Comparison of ENCODE assay signal across 8 cellular contexts in genomic region chr2:28134262-28134812, GRCh38.
DNase-seq lines count a peak whose midpoint lies in the region; ATAC-seq, FAIRE-seq and TF ChIP-seq lines count a peak whose summit lies in the region.

No MANE protein-coding gene starts in this region.

- intact Hi-C loops in prostate gland (cut with DNase I): loop anchor here (10.0 kb wide), 3 partner anchors 180 to 260 kb away; partner anchors contain the start of genes BABAM2, FOSL2 and RBKS

- ATAC-seq in GM18858 (IDR thresholded peaks at IDR 0.05; ENCODE audit: unreplicated experiment): no peak

- peaks cover 21 to 24% of the 10 kb centered on the region in 2 donors for H3K4me1 ChIP-seq in duodenal mucosa (ENCODE audit: control insufficient read depth in 1 of 2, insufficient read depth in 2 of 2, low read length in 2 of 2)
- H3K4me1 ChIP-seq in prostate gland (replicated peaks): peaks cover 4% of the 10 kb centered on the region

- H3K9ac ChIP-seq in duodenal mucosa (ENCODE audit: low read depth in 1 of 2, low read length in 2 of 2): peak overlapping the region; percentile 11 to 20

- H3K9me3 ChIP-seq in duodenal mucosa (ENCODE audit: control insufficient read depth in 1 of 2, low read length in 2 of 2) (no peaks in the 10 kb centered on the region), prostate gland (no peaks in the 10 kb centered on the region)

- H3K36me3 ChIP-seq in duodenal mucosa (ENCODE audit: control insufficient read depth in 1 of 2, insufficient read depth in 2 of 2, low read length in 2 of 2) (no peaks in the 10 kb centered on the region), prostate gland (no peaks in the 10 kb centered on the region)

- no peak for TF ChIP-seq CTCF in prostate gland (IDR thresholded peaks at IDR 0.05)

- H3K27ac ChIP-seq in duodenal mucosa (ENCODE audit: low read depth, low read length): no peak overlapping the region
- peak overlapping the region; percentile 52 to 54 for H3K27ac ChIP-seq in prostate gland

- WGBS in prostate gland: 14% methylated on average over 4 of the region's 4 CpGs

- FAIRE-seq in urothelium cell line (lab: Jason Lieb, UNC): no peak

- DNase-seq in GDM1 (lab: John Stamatoyannopoulos, UW): peak; percentile 7
- DNase-seq in MV-4-11 (lab: John Stamatoyannopoulos, UW): peak; percentile 85
- DNase-seq in prostate gland (ENCODE audit: low spot score): peak; percentile 63
- DNase-seq in urothelium cell line (ENCODE audit: low spot score): no peak
- DNase-seq in activated gamma-delta T cell treated with Interleukin-2 at 50 U/mL for 16 hours: no peak
- DNase-seq in stimulated activated CD4-positive, alpha-beta T cell treated with anti-CD3 and anti-CD28 coated beads, Interleukin-12 subunit alpha, Interleukin-12 subunit beta, amount 100 ng/mL, for 4 hours: no peak

- no peaks in the 10 kb centered on the region for H3K27me3 ChIP-seq in duodenal mucosa (ENCODE audit: control insufficient read depth in 1 of 2, insufficient read depth in 2 of 2, low read length in 2 of 2)
- no peaks in the 10 kb centered on the region for H3K27me3 ChIP-seq in prostate gland (replicated peaks; ENCODE audit: insufficient read depth)

- TF ChIP-seq POLR2A in prostate gland (IDR thresholded peaks at IDR 0.05): peak; percentile 11

- H3K4me3 ChIP-seq in duodenal mucosa (ENCODE audit: low read depth in 1 of 2, low read length in 2 of 2): peak overlapping the region in 1 of 2 donors; percentile 9
- no peak overlapping the region for H3K4me3 ChIP-seq in prostate gland

Comparison
In these comparisons a context has a peak if more than half of its experiments do, and no peak if none do; other contexts are left out.
1. DNase-seq: peak in GDM1 (single experiment), MV-4-11 (single experiment) and prostate gland (single experiment); none in urothelium cell line (single experiment), activated gamma-delta T cell treated with Interleukin-2 at 50 U/mL for 16 hours (single experiment) and stimulated activated CD4-positive, alpha-beta T cell treated with anti-CD3 and anti-CD28 coated beads, Interleukin-12 subunit alpha, Interleukin-12 subunit beta, amount 100 ng/mL, for 4 hours (single experiment).